In genomic region chr10:5583525-5584175, GRCh38 we compare ENCODE assay signal across 8 cellular contexts. TPM values are rescaled to one million over a fixed set of nuclear protein-coding genes. Genes with fewer than 3 reads are reported as not detected.
DNase-seq lines count a peak whose midpoint lies in the region; ATAC-seq and TF ChIP-seq lines count a peak whose summit lies in the region.

No MANE protein-coding gene starts in this region.

- H3K9me3 Mint-ChIP-seq in neural progenitor cell, result peaks cover 13% of the 10 kb centered on the region

- H3K9ac ChIP-seq in BLaER1 (no peak overlapping the region), colonic mucosa (ENCODE audit: low read depth in 2 of 2, low read length in 2 of 2) (no peak overlapping the region), neural progenitor cell (no peak overlapping the region)

- intact Hi-C loops in colonic mucosa (cut with DNase I), result no loop called here

- H3K36me3 Mint-ChIP-seq in neural progenitor cell, result peaks cover 7% of the 10 kb centered on the region
- peaks cover 3% of the 10 kb centered on the region for H3K36me3 Mint-ChIP-seq in T-helper 17 cell (ENCODE audit: low read depth)

- peaks cover 25% of the 10 kb centered on the region for H3F3A ChIP-seq in neural progenitor cell (ENCODE audit: low read depth)

- H3K27ac ChIP-seq in BLaER1 (no peak overlapping the region), colonic mucosa (no peak overlapping the region), neural progenitor cell (peak overlapping the region; percentile 89)

- no peaks in the 10 kb centered on the region for H3K36me3 ChIP-seq in BLaER1
- H3K36me3 ChIP-seq in colonic mucosa, result no peaks in the 10 kb centered on the region
- H3K36me3 ChIP-seq in neural progenitor cell, result no peaks in the 10 kb centered on the region

- H3K27me3 ChIP-seq in BLaER1 (no peaks in the 10 kb centered on the region), colonic mucosa (no peaks in the 10 kb centered on the region), neural progenitor cell (no peaks in the 10 kb centered on the region)

- H3K4me3 Mint-ChIP-seq in neural progenitor cell (peak overlapping the region; percentile 72), T-helper 17 cell (no peak overlapping the region)

- H3K9me3 ChIP-seq in BLaER1, result peaks cover 8% of the 10 kb centered on the region
- H3K9me3 ChIP-seq in colonic mucosa, result no peaks in the 10 kb centered on the region
- H3K9me3 ChIP-seq in neural progenitor cell (ENCODE audit: low read depth), result no peaks in the 10 kb centered on the region
- no peaks in the 10 kb centered on the region for H3K9me3 ChIP-seq in T-helper 17 cell (ENCODE audit: control insufficient read depth, low read length, poor library complexity, severe bottlenecking)

- H4K20me1 ChIP-seq in BLaER1, result no peaks in the 10 kb centered on the region
- H4K20me1 ChIP-seq in neural progenitor cell (ENCODE audit: low read depth), result no peaks in the 10 kb centered on the region

- ATAC-seq in GM21825 (IDR thresholded peaks at IDR 0.05; ENCODE audit: unreplicated experiment), result peak; percentile 64
- ATAC-seq in T-helper 17 cell, result no peak

- peaks cover 57% of the 10 kb centered on the region for H3K4me1 Mint-ChIP-seq in neural progenitor cell
- no peaks in the 10 kb centered on the region for H3K4me1 Mint-ChIP-seq in T-helper 17 cell

- no peak overlapping the region for H3K4me3 ChIP-seq in BLaER1
- H3K4me3 ChIP-seq in colonic mucosa, result no peak overlapping the region
- H3K4me3 ChIP-seq in neural progenitor cell, result peak overlapping the region; percentile 19

- H3K27ac Mint-ChIP-seq in neural progenitor cell (peak overlapping the region; percentile 98), T-helper 17 cell (no peak overlapping the region)

- H3K27me3 Mint-ChIP-seq in neural progenitor cell (ENCODE audit: insufficient read depth, low read depth) (peaks cover 6% of the 10 kb centered on the region), T-helper 17 cell (peaks cover 12% of the 10 kb centered on the region)

- TF ChIP-seq CTCF in colonic mucosa (IDR thresholded peaks at IDR 0.05) (no peak), neural progenitor cell (IDR thresholded peaks at IDR 0.05) (no peak)

- no peaks in the 10 kb centered on the region for H3K79me2 ChIP-seq in neural progenitor cell (ENCODE audit: low read depth)

- peak overlapping the region; percentile 62 for H3K4me2 ChIP-seq in BLaER1
- H3K4me2 ChIP-seq in neural progenitor cell, result peak overlapping the region; percentile 65

- H3K4me1 ChIP-seq in BLaER1 (peaks cover 30% of the 10 kb centered on the region), colonic mucosa (peaks cover 6% of the 10 kb centered on the region), neural progenitor cell (peaks cover 55% of the 10 kb centered on the region)

- no peak overlapping the region for H2AFZ ChIP-seq in neural progenitor cell (replicated peaks)

- DNase-seq in NCI-H187 treated with DMSO at 0.1 percent for 48 hours (lab: John Stamatoyannopoulos, UW) (peak; percentile 79), colonic mucosa (peak; percentile 66), neural progenitor cell (ENCODE audit: low spot score) (peak; percentile 97), AG08396 (ENCODE audit: low spot score) (no peak), T-helper 17 cell (no peak), NCI-H82 (lab: John Stamatoyannopoulos, UW) (no peak)

RNA-seq across cellular contexts. Expression of gene CALML3, which starts 58.9 kb away (rescaled TPM):
- total RNA-seq in colonic mucosa (under 1 TPM; 0.11 to 0.40 TPM), neural progenitor cell (ENCODE audit: low replicate concordance) (not detected in 2 replicates), T-helper 17 cell (not detected)

Comparison
In these comparisons a context has a peak if more than half of its experiments do, and no peak if none do; other contexts are left out.
1. DNase-seq: peak in NCI-H187 treated with DMSO at 0.1 percent for 48 hours (single experiment), colonic mucosa (single experiment) and neural progenitor cell (single experiment); none in AG08396 (single experiment), T-helper 17 cell (0 of 3) and NCI-H82 (single experiment).